ENCODE assay signal across 18 cellular contexts in genomic region chr18:31591628-31592027, GRCh38. TPM values are rescaled to one million over a fixed set of nuclear protein-coding genes. Genes with fewer than 3 reads are reported as not detected.
"Had no signal": no experiment of that assay in that cellular context is flagged by ENCODE, and none has a peak within 500 bp of the region (broad histone marks: within the 10 kb centered on the region; RNA-seq: fewer than 3 reads in every experiment).

TSS of gene TTR (plus strand) at chr18:31591877. CDS start at chr18:31591903, 26 bp downstream.

- H3K27me3 ChIP-seq: gastrocnemius medialis, ovary, upper lobe of right lung had no signal

- ATAC-seq: gastrocnemius medialis, natural killer cell, upper lobe of right lung had no signal

- H3K9me3 Mint-ChIP-seq: activated CD4-positive, alpha-beta T cell treated with anti-CD3 and anti-CD28 coated beads, Interleukin-2, amount 10 ng/mL, durations not matched to agents 7 days and 5 days; activated naive CD4-positive, alpha-beta T cell treated with anti-CD3 and anti-CD28 coated beads for 36 hours; central memory CD8-positive, alpha-beta T cell; natural killer cell; stimulated activated memory B cell treated with anti-CD40 and anti-IgM and Interleukin-4, amounts not matched to agents 10 μg/mL and 1 μg/mL and 100 μg/mL, for 72 hours; T-helper 1 cell treated with Interleukin-12 subunit alpha and Interleukin-12 subunit beta and Interleukin-4 antibody, amounts not matched to agents 30 μg/mL and 1 μg/mL, for 36 hours had no signal

- H3K4me1 ChIP-seq: gastrocnemius medialis, upper lobe of right lung had no signal

- H3K27ac ChIP-seq: gastrocnemius medialis, ovary, upper lobe of right lung had no signal

- H3K27me3 Mint-ChIP-seq: activated CD4-positive, alpha-beta T cell treated with anti-CD3 and anti-CD28 coated beads, Interleukin-2, amount 10 ng/mL, durations not matched to agents 7 days and 5 days had no signal

- H3K36me3 Mint-ChIP-seq: natural killer cell; stimulated activated memory B cell treated with anti-CD40 and anti-IgM and Interleukin-4, amounts not matched to agents 10 μg/mL and 1 μg/mL and 100 μg/mL, for 72 hours had no signal

- H3K9me3 ChIP-seq: gastrocnemius medialis, ovary, upper lobe of right lung had no signal

- H3K36me3 ChIP-seq: gastrocnemius medialis, ovary, upper lobe of right lung had no signal

- H3K27ac Mint-ChIP-seq: activated CD4-positive, alpha-beta T cell treated with anti-CD3 and anti-CD28 coated beads, Interleukin-2, amount 10 ng/mL, durations not matched to agents 7 days and 5 days; activated naive CD4-positive, alpha-beta T cell treated with anti-CD3 and anti-CD28 coated beads for 36 hours; natural killer cell; stimulated activated memory B cell treated with anti-CD40 and anti-IgM and Interleukin-4, amounts not matched to agents 10 μg/mL and 1 μg/mL and 100 μg/mL, for 72 hours; T-helper 1 cell treated with Interleukin-12 subunit alpha and Interleukin-12 subunit beta and Interleukin-4 antibody, amounts not matched to agents 30 μg/mL and 1 μg/mL, for 36 hours had no signal

- H3K4me3 Mint-ChIP-seq: activated CD4-positive, alpha-beta T cell treated with anti-CD3 and anti-CD28 coated beads, Interleukin-2, amount 10 ng/mL, durations not matched to agents 7 days and 5 days; activated naive CD4-positive, alpha-beta T cell treated with anti-CD3 and anti-CD28 coated beads for 36 hours; central memory CD8-positive, alpha-beta T cell; natural killer cell; stimulated activated memory B cell treated with anti-CD40 and anti-IgM and Interleukin-4, amounts not matched to agents 10 μg/mL and 1 μg/mL and 100 μg/mL, for 72 hours; T-helper 1 cell treated with Interleukin-12 subunit alpha and Interleukin-12 subunit beta and Interleukin-4 antibody, amounts not matched to agents 30 μg/mL and 1 μg/mL, for 36 hours had no signal

- H3K4me3 ChIP-seq: gastrocnemius medialis, lung, ovary, upper lobe of right lung had no signal

- H3K4me1 Mint-ChIP-seq: activated CD4-positive, alpha-beta T cell treated with anti-CD3 and anti-CD28 coated beads, Interleukin-2, amount 10 ng/mL, durations not matched to agents 7 days and 5 days; central memory CD8-positive, alpha-beta T cell; natural killer cell; stimulated activated memory B cell treated with anti-CD40 and anti-IgM and Interleukin-4, amounts not matched to agents 10 μg/mL and 1 μg/mL and 100 μg/mL, for 72 hours had no signal

- DNase-seq: activated CD4-positive, alpha-beta T cell treated with anti-CD3 and anti-CD28 coated beads, Interleukin-2, amount 10 ng/mL, durations not matched to agents 7 days and 5 days; activated CD4-positive, CD25-positive, alpha-beta regulatory T cell; activated CD8-positive, alpha-beta memory T cell treated with anti-CD3 and anti-CD28 coated beads for 24 hours; activated naive CD4-positive, alpha-beta T cell treated with anti-CD3 and anti-CD28 coated beads for 36 hours; cortex of kidney; effector CD8-positive, alpha-beta T cell; gastrocnemius medialis; kidney glomerular epithelial cell; natural killer cell; ovary; small intestine; stimulated activated CD4-positive, alpha-beta T cell treated with anti-CD3 and anti-CD28 coated beads, Interleukin-1b, Interleukin-23, amount 100 ng/mL, for 48 hours; upper lobe of right lung had no signal

RNA-seq across cellular contexts. Expression of gene TTR, which starts in this region (rescaled TPM):
- total RNA-seq: activated CD4-positive, alpha-beta T cell treated with anti-CD3 and anti-CD28 coated beads, Interleukin-2, amount 10 ng/mL, durations not matched to agents 7 days and 5 days; activated naive CD4-positive, alpha-beta T cell treated with anti-CD3 and anti-CD28 coated beads for 36 hours; mononuclear cell; natural killer cell; upper lobe of right lung had no signal
